ENCODE assay signal across 2 cellular contexts in genomic region chr4:5033266-5033945, GRCh38.
TF ChIP-seq lines count a peak whose summit lies in the region.

No MANE protein-coding gene starts in this region.

TF ChIP-seq in H1, 55 proteins besides CTCF, POLR2A, EP300 and RAD21:
- no peak for TF ChIP-seq RFX5 (IDR thresholded peaks at IDR 0.05; ENCODE audit: borderline replicate concordance, low read depth, low read length)
- no peak for TF ChIP-seq SP2 (IDR thresholded peaks at IDR 0.05; ENCODE audit: low read length)
- TF ChIP-seq SIRT6 (IDR thresholded peaks at IDR 0.05; ENCODE audit: low read length), result no peak
- TF ChIP-seq SIX5 (IDR thresholded peaks at IDR 0.05; ENCODE audit: low read depth, low read length), result no peak
- no peak for TF ChIP-seq CEBPB (IDR thresholded peaks at IDR 0.05; ENCODE audit: low read depth, low read length)
- TF ChIP-seq TAF7 (optimal IDR thresholded peaks at IDR 0.05; ENCODE audit: borderline replicate concordance, low read depth, low read length), result no peak
- TF ChIP-seq NANOG (IDR thresholded peaks at IDR 0.05; ENCODE audit: insufficient read depth, low read depth, low read length, poor library complexity, severe bottlenecking), result no peak
- no peak for TF ChIP-seq KDM4A (IDR thresholded peaks at IDR 0.05; ENCODE audit: low read depth, low read length, severe bottlenecking)

TF ChIP-seq in WTC11, 78 proteins besides CTCF, POLR2A, EP300 and RAD21:
- TF ChIP-seq, protein P1, sequence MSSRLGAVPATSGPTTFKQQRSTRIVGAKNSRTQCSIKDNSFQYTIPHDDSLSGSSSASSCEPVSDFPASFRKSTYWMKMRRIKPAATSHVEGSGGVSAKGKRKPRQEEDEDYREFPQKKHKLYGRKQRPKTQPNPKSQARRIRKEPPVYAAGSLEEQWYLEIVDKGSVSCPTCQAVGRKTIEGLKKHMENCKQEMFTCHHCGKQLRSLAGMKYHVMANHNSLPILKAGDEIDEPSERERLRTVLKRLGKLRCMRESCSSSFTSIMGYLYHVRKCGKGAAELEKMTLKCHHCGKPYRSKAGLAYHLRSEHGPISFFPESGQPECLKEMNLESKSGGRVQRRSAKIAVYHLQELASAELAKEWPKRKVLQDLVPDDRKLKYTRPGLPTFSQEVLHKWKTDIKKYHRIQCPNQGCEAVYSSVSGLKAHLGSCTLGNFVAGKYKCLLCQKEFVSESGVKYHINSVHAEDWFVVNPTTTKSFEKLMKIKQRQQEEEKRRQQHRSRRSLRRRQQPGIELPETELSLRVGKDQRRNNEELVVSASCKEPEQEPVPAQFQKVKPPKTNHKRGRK (CRISPR knock-in tag; IDR thresholded peaks at IDR 0.05; ENCODE audit: borderline replicate concordance), result no peak
- no peak for TF ChIP-seq TEAD1 (CRISPR knock-in tag; IDR thresholded peaks at IDR 0.05)
- no peak for TF ChIP-seq ESRRA (CRISPR knock-in tag; IDR thresholded peaks at IDR 0.05; ENCODE audit: borderline replicate concordance)
- TF ChIP-seq ZNF138 (CRISPR knock-in tag; conservative IDR thresholded peaks at IDR 0.05), result no peak
- no peak for TF ChIP-seq SOX15 (CRISPR knock-in tag; IDR thresholded peaks at IDR 0.05)
- TF ChIP-seq MXD4 (CRISPR knock-in tag; IDR thresholded peaks at IDR 0.05; ENCODE audit: borderline replicate concordance), result no peak
- TF ChIP-seq IRF2 (CRISPR knock-in tag; IDR thresholded peaks at IDR 0.05; ENCODE audit: borderline replicate concordance, low read depth), result no peak
- TF ChIP-seq JUN (CRISPR knock-in tag; IDR thresholded peaks at IDR 0.05), result no peak
- TF ChIP-seq FOXK1 (CRISPR knock-in tag; IDR thresholded peaks at IDR 0.05), result no peak
- TF ChIP-seq ZNF219 (CRISPR knock-in tag; IDR thresholded peaks at IDR 0.05; ENCODE audit: borderline replicate concordance), result no peak
- no peak for TF ChIP-seq TP53 (CRISPR knock-in tag; IDR thresholded peaks at IDR 0.05)
- no peak for TF ChIP-seq ZNF232 (CRISPR knock-in tag; IDR thresholded peaks at IDR 0.05)
- no peak for TF ChIP-seq SMAD4 (CRISPR knock-in tag; IDR thresholded peaks at IDR 0.05)
- TF ChIP-seq CREB1 (CRISPR knock-in tag; IDR thresholded peaks at IDR 0.05), result no peak
- TF ChIP-seq, protein P2, sequence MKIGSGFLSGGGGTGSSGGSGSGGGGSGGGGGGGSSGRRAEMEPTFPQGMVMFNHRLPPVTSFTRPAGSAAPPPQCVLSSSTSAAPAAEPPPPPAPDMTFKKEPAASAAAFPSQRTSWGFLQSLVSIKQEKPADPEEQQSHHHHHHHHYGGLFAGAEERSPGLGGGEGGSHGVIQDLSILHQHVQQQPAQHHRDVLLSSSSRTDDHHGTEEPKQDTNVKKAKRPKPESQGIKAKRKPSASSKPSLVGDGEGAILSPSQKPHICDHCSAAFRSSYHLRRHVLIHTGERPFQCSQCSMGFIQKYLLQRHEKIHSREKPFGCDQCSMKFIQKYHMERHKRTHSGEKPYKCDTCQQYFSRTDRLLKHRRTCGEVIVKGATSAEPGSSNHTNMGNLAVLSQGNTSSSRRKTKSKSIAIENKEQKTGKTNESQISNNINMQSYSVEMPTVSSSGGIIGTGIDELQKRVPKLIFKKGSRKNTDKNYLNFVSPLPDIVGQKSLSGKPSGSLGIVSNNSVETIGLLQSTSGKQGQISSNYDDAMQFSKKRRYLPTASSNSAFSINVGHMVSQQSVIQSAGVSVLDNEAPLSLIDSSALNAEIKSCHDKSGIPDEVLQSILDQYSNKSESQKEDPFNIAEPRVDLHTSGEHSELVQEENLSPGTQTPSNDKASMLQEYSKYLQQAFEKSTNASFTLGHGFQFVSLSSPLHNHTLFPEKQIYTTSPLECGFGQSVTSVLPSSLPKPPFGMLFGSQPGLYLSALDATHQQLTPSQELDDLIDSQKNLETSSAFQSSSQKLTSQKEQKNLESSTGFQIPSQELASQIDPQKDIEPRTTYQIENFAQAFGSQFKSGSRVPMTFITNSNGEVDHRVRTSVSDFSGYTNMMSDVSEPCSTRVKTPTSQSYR (CRISPR knock-in tag; IDR thresholded peaks at IDR 0.05), result no peak
- TF ChIP-seq ARID4B (CRISPR knock-in tag; IDR thresholded peaks at IDR 0.05; ENCODE audit: borderline replicate concordance), result no peak
